In the genomic region with DNA sequence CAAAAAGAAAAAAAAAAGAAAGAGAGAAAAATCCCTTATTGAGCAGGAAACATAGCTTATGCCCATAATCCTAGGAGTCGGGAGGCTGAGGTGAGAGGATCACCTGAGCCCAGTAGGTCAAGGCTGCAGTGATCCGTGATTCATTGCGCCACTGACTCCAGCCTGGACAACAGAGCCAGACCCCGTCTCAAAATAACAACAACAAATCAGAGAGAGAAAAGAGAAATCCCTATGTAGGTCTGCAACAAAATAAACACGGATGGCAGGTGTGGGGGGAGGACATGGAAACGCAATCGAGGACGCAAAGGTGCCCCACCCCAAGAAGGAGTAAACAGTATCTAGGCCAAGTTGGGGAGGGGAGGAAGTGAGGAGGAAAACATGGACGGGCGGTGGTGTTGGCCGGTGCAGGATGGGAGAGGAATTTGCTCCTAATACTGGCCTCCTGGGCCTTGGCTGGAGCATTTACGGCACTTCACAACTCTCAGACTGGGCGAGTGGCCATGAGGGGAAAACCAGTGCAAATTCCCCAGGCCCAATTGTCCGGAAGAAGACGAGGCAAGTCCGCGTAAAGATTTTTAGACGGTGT, we compare ENCODE assay signal across 9 cellular contexts. TPM values are rescaled to one million over a fixed set of nuclear protein-coding genes. Genes with fewer than 3 reads are reported as not detected.
DNase-seq lines count a peak whose midpoint lies in the region; ATAC-seq and TF ChIP-seq lines count a peak whose summit lies in the region.
"Had no signal": no experiment of that assay in that cellular context is flagged by ENCODE, and none has a peak within 500 bp of the region (broad histone marks: within the 10 kb centered on the region; RNA-seq: fewer than 3 reads in every experiment).

No MANE protein-coding gene starts in this region.

- peaks cover 67% of the 10 kb centered on the region for H3K4me1 Mint-ChIP-seq in dendritic cell treated with granulocyte-macrophage colony-stimulating factor and Interleukin-4, amounts not matched to agents 40 ng/mL and 50 ng/mL, for 4 days (ENCODE audit: low read depth)
- H3K4me1 Mint-ChIP-seq in naive thymus-derived CD8-positive, alpha-beta T cell, result peaks cover 12 to 42% (median 37%) of the 10 kb centered on the region in 4 donors

- POLR2A ChIA-PET in naive thymus-derived CD8-positive, alpha-beta T cell (lab: Charles Lee), result interaction anchor here (0.6 to 3.2 kb wide), 27 partner anchors 9 to 994 kb away, joined by 3 to 85 read pairs (median 6); a partner anchor contains a TSS

- peak overlapping the region; percentile 27 for H3K4me3 ChIP-seq in NB4 (ENCODE audit: low read depth, low read length)

- ATAC-seq in naive thymus-derived CD8-positive, alpha-beta T cell, result no peak

- peaks cover 16% of the 10 kb centered on the region for H3K36me3 ChIP-seq in ES-I3 (ENCODE audit: insufficient read depth, low read length)

- H3K27ac Mint-ChIP-seq in dendritic cell treated with granulocyte-macrophage colony-stimulating factor and Interleukin-4, amounts not matched to agents 40 ng/mL and 50 ng/mL, for 4 days, result peak overlapping the region; percentile 98
- H3K27ac Mint-ChIP-seq in naive thymus-derived CD8-positive, alpha-beta T cell, result peak overlapping the region; percentile 98 to 100 (median 100)

- TF ChIP-seq POLR2A in NB4 (IDR thresholded peaks at IDR 0.05; ENCODE audit: extremely low read depth, insufficient read length), result no peak

- peak overlapping the region; percentile 100 for H3K4me3 Mint-ChIP-seq in dendritic cell treated with granulocyte-macrophage colony-stimulating factor and Interleukin-4, amounts not matched to agents 40 ng/mL and 50 ng/mL, for 4 days
- H3K4me3 Mint-ChIP-seq in naive thymus-derived CD8-positive, alpha-beta T cell, result peak overlapping the region; percentile 94 to 100 (median 100)

- H3K27me3 Mint-ChIP-seq in dendritic cell treated with granulocyte-macrophage colony-stimulating factor and Interleukin-4, amounts not matched to agents 40 ng/mL and 50 ng/mL, for 4 days, result peaks cover 4% of the 10 kb centered on the region
- no peaks in the 10 kb centered on the region for H3K27me3 Mint-ChIP-seq in naive thymus-derived CD8-positive, alpha-beta T cell

- no peak for TF ChIP-seq CTCF in NB4 (IDR thresholded peaks at IDR 0.05; ENCODE audit: low read depth, low read length)

- no peaks in the 10 kb centered on the region for H3K9me3 Mint-ChIP-seq in dendritic cell treated with granulocyte-macrophage colony-stimulating factor and Interleukin-4, amounts not matched to agents 40 ng/mL and 50 ng/mL, for 4 days
- H3K9me3 Mint-ChIP-seq in naive thymus-derived CD8-positive, alpha-beta T cell, result no peaks in the 10 kb centered on the region

- peaks cover 44% of the 10 kb centered on the region for H3K36me3 Mint-ChIP-seq in dendritic cell treated with granulocyte-macrophage colony-stimulating factor and Interleukin-4, amounts not matched to agents 40 ng/mL and 50 ng/mL, for 4 days (ENCODE audit: low read depth)
- peaks cover 9 to 34% (median 10%) of the 10 kb centered on the region in 3 donors for H3K36me3 Mint-ChIP-seq in naive thymus-derived CD8-positive, alpha-beta T cell

- H3K4me1 ChIP-seq in ES-I3 (ENCODE audit: insufficient read depth, low read length), result peaks cover 9% of the 10 kb centered on the region; the same call in 1 of the 2 replicates

- intact Hi-C loops in dendritic cell treated with granulocyte-macrophage colony-stimulating factor and Interleukin-4, amounts not matched to agents 40 ng/mL and 50 ng/mL, for 4 days (cut with micrococcal nuclease), result no loop called here

- no peaks in the 10 kb centered on the region for H3K9me3 ChIP-seq in ES-I3 (ENCODE audit: control insufficient read depth, insufficient read depth, low read length)

- no peak for DNase-seq in NB4 (ENCODE audit: low read depth)
- DNase-seq in naive thymus-derived CD8-positive, alpha-beta T cell, result no peak
- no peak for DNase-seq in ecto neural progenitor cell (ENCODE audit: low spot score)
- no peak for DNase-seq in GM19238 (ENCODE audit: insufficient read length, low spot score)
- no peak for DNase-seq in stimulated activated CD4-positive, alpha-beta T cell treated with anti-CD3 and anti-CD28 coated beads, Interleukin-2, amount 100 ng/mL, for 48 hours
- DNase-seq in SIG-M5 treated with dmso at 0.1 percent for 504 hours (lab: John Stamatoyannopoulos, UW; ENCODE audit: unreplicated experiment), result no peak

- peak overlapping the region; percentile 100; the same call in 1 of the 2 replicates for H3K9ac ChIP-seq in ES-I3 (ENCODE audit: low read depth, low read length)

RNA-seq across cellular contexts. Expression of a gene that starts 0.6 kb away (rescaled TPM):
- total RNA-seq in naive thymus-derived CD8-positive, alpha-beta T cell, result 100 to 1,000 TPM; 152 to 155 TPM
- polyA plus RNA-seq in naive thymus-derived CD8-positive, alpha-beta T cell, result 10 to 100 TPM; 45.2 to 74.7 (median 48.8) TPM

RNA-seq across cellular contexts. Expression of a gene that starts 5.0 kb away (rescaled TPM):
- total RNA-seq in naive thymus-derived CD8-positive, alpha-beta T cell, result not detected
- polyA plus RNA-seq in naive thymus-derived CD8-positive, alpha-beta T cell, result not detected
- total RNA-seq: HT1080 had no signal

RNA-seq across cellular contexts. Expression of a gene that starts 5.9 kb away (rescaled TPM):
- total RNA-seq in naive thymus-derived CD8-positive, alpha-beta T cell, result 1 to 10 TPM; 5.3 to 6.0 TPM
- 1 to 10 TPM in 2 of 3 donors, under 1 TPM in 1; 0.94 to 1.9 (median 1.1) TPM for polyA plus RNA-seq in naive thymus-derived CD8-positive, alpha-beta T cell

RNA-seq across cellular contexts. Expression of a gene that starts 17.1 kb away (rescaled TPM):
- not detected for total RNA-seq in naive thymus-derived CD8-positive, alpha-beta T cell
- not detected for polyA plus RNA-seq in naive thymus-derived CD8-positive, alpha-beta T cell

RNA-seq across cellular contexts. Expression of a gene that starts 20.3 kb away (rescaled TPM):
- not detected for total RNA-seq in naive thymus-derived CD8-positive, alpha-beta T cell
- not detected for polyA plus RNA-seq in naive thymus-derived CD8-positive, alpha-beta T cell
